Comparison of ENCODE assay signal across 25 cellular contexts in the genomic region with DNA sequence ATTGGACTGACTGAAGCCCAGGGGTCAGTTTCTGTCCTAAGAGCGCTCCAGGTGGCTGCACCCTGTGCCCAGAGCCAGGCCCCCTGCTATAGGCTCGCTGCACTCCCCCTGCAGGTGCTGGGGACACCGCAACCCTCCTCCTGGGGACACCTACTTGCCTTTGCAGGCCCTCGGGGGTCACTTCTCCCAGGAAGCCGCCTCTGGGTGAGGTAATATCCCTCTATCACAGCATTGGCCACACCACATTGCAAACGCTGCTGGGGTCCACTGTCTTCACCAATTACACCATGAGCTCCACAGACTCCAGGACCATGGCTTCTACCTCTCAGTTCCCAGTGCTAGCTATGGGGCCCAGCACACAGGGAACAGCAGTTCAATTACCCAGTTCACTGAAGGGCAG. TPM values are rescaled to one million over a fixed set of nuclear protein-coding genes. Genes with fewer than 3 reads are reported as not detected.
DNase-seq lines count a peak whose midpoint lies in the region; ATAC-seq and TF ChIP-seq lines count a peak whose summit lies in the region.
"Had no signal": no experiment of that assay in that cellular context is flagged by ENCODE, and none has a peak within 500 bp of the region (broad histone marks: within the 10 kb centered on the region; RNA-seq: fewer than 3 reads in every experiment).

No MANE protein-coding gene starts in this region.

- no peak overlapping the region for H4K8ac ChIP-seq in mesenchymal stem cell (ENCODE audit: low read length)

- no peak for ATAC-seq in activated CD4-positive, alpha-beta T cell treated with anti-CD3 and anti-CD28 coated beads for 36 hours
- ATAC-seq in GM23338 = no peak
- no peak for ATAC-seq in activated T-helper 17 cell treated with anti-CD3 and anti-CD28 coated beads, Interleukin-2, amount 50 U/mL, for 72 hours (replicated peaks)
- ATAC-seq in stimulated activated naive CD8-positive, alpha-beta T cell treated with anti-CD3 and anti-CD28 coated beads, Interleukin-15, Interleukin-2, amounts not matched to agents 100 U/mL and 50 U/mL, for 24 hours = no peak
- ATAC-seq: foreskin keratinocyte; SK-N-SH treated with all-trans-retinoic acid at 6 μM for 48 hours; stimulated activated naive CD8-positive, alpha-beta T cell treated with anti-CD3 and anti-CD28 coated beads, Interleukin-15, amount 100 ng/mL, for 72 hours had no signal

- no peak overlapping the region for H3K4me3 ChIP-seq in GM23338
- no peak overlapping the region for H3K4me3 ChIP-seq in mesenchymal stem cell (ENCODE audit: insufficient read depth in 1 of 2, low read depth in 1 of 2, low read length in 2 of 2)
- no peak overlapping the region for H3K4me3 ChIP-seq in tibial nerve
- H3K4me3 ChIP-seq: hepatocyte, upper lobe of right lung had no signal

- no peak overlapping the region for H3K23ac ChIP-seq in mesenchymal stem cell (ENCODE audit: low read length in 2 of 2)

- peak overlapping the region; percentile 14 for H2AK5ac ChIP-seq in mesenchymal stem cell (ENCODE audit: low read length, severe bottlenecking)

- TF ChIP-seq CTCF in GM23338 (conservative IDR thresholded peaks at IDR 0.05; ENCODE audit: low read depth in 2 of 2) = no peak
- TF ChIP-seq CTCF in tibial nerve (IDR thresholded peaks at IDR 0.05) = no peak

- WGBS in mesenchymal stem cell = 99% methylated on average over 6 of the region's 6 CpGs
- WGBS in tibial nerve, 2 donors = 88 to 92% methylated on average over 6 of the region's 6 CpGs

- H2AFZ ChIP-seq in GM23338 = no peak overlapping the region
- H2AFZ ChIP-seq in mesenchymal stem cell (ENCODE audit: low read depth, low read length) = no peak overlapping the region
- H2AFZ ChIP-seq: hepatocyte had no signal

- H3K18ac ChIP-seq in mesenchymal stem cell (ENCODE audit: low read depth in 1 of 2, low read length in 2 of 2) = no peak overlapping the region

- H2BK15ac ChIP-seq in mesenchymal stem cell (ENCODE audit: low read depth, poor library complexity, severe bottlenecking) = no peak overlapping the region

- no peak for DNase-seq in activated CD4-positive, alpha-beta T cell treated with anti-CD3 and anti-CD28 coated beads for 36 hours
- no peak for DNase-seq in activated CD4-positive, alpha-beta T cell treated with anti-CD3 and anti-CD28 coated beads, Interleukin-2, amount 50 U/mL, for 48 hours
- DNase-seq in GM23338 (ENCODE audit: low spot score) (no peak), mesenchymal stem cell (no peak), HuH-7 (ENCODE audit: low spot score) (no peak), tibial nerve (ENCODE audit: low spot score in 2 of 2) (no peak)
- DNase-seq in stimulated activated naive CD8-positive, alpha-beta T cell treated with anti-CD3 and anti-CD28 coated beads, Interleukin-15, Interleukin-2, amounts not matched to agents 100 U/mL and 50 U/mL, for 24 hours = no peak
- DNase-seq: activated naive CD4-positive, alpha-beta T cell treated with anti-CD3 and anti-CD28 coated beads, Interleukin-2, amount 50 U/mL, for 16 hours; dermis blood vessel endothelial cell; foreskin keratinocyte; naive B cell; NCI-H1105; NCI-H510A; NK-92 treated with Interleukin-12 subunit alpha and Interleukin-12 subunit beta, amount 100 ng/mL, for 24 hours; stimulated activated CD4-positive, alpha-beta T cell treated with anti-CD3 and anti-CD28 coated beads, Interleukin-1b, Interleukin-23, amount 100 ng/mL, for 48 hours; stimulated activated naive CD8-positive, alpha-beta T cell treated with anti-CD3 and anti-CD28 coated beads, Interleukin-15, amount 100 ng/mL, for 72 hours; T1000; upper lobe of right lung had no signal

- H3K9me3 ChIP-seq in mesenchymal stem cell (ENCODE audit: control insufficient read depth, low read length) (no peaks in the 10 kb centered on the region), tibial nerve (no peaks in the 10 kb centered on the region)
- H3K9me3 ChIP-seq: upper lobe of right lung had no signal

- H3K36me3 Mint-ChIP-seq in activated CD4-positive, alpha-beta T cell treated with anti-CD3 and anti-CD28 coated beads for 36 hours (ENCODE audit: low read depth) = peaks cover 73% of the 10 kb centered on the region
- peaks cover 87% of the 10 kb centered on the region for H3K36me3 Mint-ChIP-seq in GM23338 (ENCODE audit: low read depth)
- peaks cover 100% of the 10 kb centered on the region for H3K36me3 Mint-ChIP-seq in activated T-helper 17 cell treated with anti-CD3 and anti-CD28 coated beads, Interleukin-2, amount 50 U/mL, for 72 hours (ENCODE audit: low read depth)

- no peaks in the 10 kb centered on the region for H3K9me3 Mint-ChIP-seq in activated CD4-positive, alpha-beta T cell treated with anti-CD3 and anti-CD28 coated beads for 36 hours (ENCODE audit: low read depth)
- no peaks in the 10 kb centered on the region; the same call in 2 of the 3 replicates for H3K9me3 Mint-ChIP-seq in GM23338
- H3K9me3 Mint-ChIP-seq in activated T-helper 17 cell treated with anti-CD3 and anti-CD28 coated beads, Interleukin-2, amount 50 U/mL, for 72 hours = no peaks in the 10 kb centered on the region
- H3K9me3 Mint-ChIP-seq: stimulated activated naive CD8-positive, alpha-beta T cell treated with anti-CD3 and anti-CD28 coated beads, Interleukin-15, amount 100 ng/mL, for 72 hours had no signal

- no peaks in the 10 kb centered on the region for H3K4me1 ChIP-seq in GM23338 (ENCODE audit: insufficient read depth)
- H3K4me1 ChIP-seq in mesenchymal stem cell (ENCODE audit: control insufficient read depth, insufficient read depth, low read depth, low read length) = peaks cover 29% of the 10 kb centered on the region
- H3K4me1 ChIP-seq in tibial nerve = peaks cover 0 to 15% (median 6%) of the 10 kb centered on the region in 4 donors
- H3K4me1 ChIP-seq: foreskin keratinocyte, upper lobe of right lung had no signal

- no peak overlapping the region for H3K4ac ChIP-seq in mesenchymal stem cell (ENCODE audit: low read depth in 1 of 2, low read length in 2 of 2)

- H3K27me3 ChIP-seq in GM23338 (ENCODE audit: insufficient read depth) = no peaks in the 10 kb centered on the region
- H3K27me3 ChIP-seq in mesenchymal stem cell (ENCODE audit: control insufficient read depth in 1 of 2, insufficient read depth in 1 of 2, low read length in 2 of 2) = no peaks in the 10 kb centered on the region
- no peaks in the 10 kb centered on the region for H3K27me3 ChIP-seq in tibial nerve
- H3K27me3 ChIP-seq: foreskin keratinocyte, hepatocyte, upper lobe of right lung had no signal

- no peak overlapping the region for H3K14ac ChIP-seq in mesenchymal stem cell (ENCODE audit: low read length in 2 of 2)

- H3K79me2 ChIP-seq in GM23338 (replicated peaks; ENCODE audit: insufficient read depth) = peaks cover 36% of the 10 kb centered on the region

- H3K27ac Mint-ChIP-seq in activated CD4-positive, alpha-beta T cell treated with anti-CD3 and anti-CD28 coated beads for 36 hours = peak overlapping the region; percentile 52
- H3K27ac Mint-ChIP-seq in GM23338 = no peak overlapping the region
- H3K27ac Mint-ChIP-seq in activated T-helper 17 cell treated with anti-CD3 and anti-CD28 coated beads, Interleukin-2, amount 50 U/mL, for 72 hours = peak overlapping the region; percentile 36
- H3K27ac Mint-ChIP-seq: B cell, brain had no signal

- H3K27ac ChIP-seq in GM23338 (ENCODE audit: low read depth) = 0 out of 2 replicates have a peak overlapping the region, but pooled peaks have one; percentile 50
- H3K27ac ChIP-seq in mesenchymal stem cell (ENCODE audit: low read length, poor library complexity, severe bottlenecking) = no peak overlapping the region
- no peak overlapping the region for H3K27ac ChIP-seq in tibial nerve
- H3K27ac ChIP-seq: 22Rv1, epithelial cell of prostate, foreskin keratinocyte, hepatocyte, upper lobe of right lung had no signal

- no peaks in the 10 kb centered on the region for H3K9me2 ChIP-seq in GM23338 (ENCODE audit: insufficient read depth)

- no peak overlapping the region for H4K91ac ChIP-seq in mesenchymal stem cell (ENCODE audit: low read length)

- H3K27me3 Mint-ChIP-seq in activated CD4-positive, alpha-beta T cell treated with anti-CD3 and anti-CD28 coated beads for 36 hours = no peaks in the 10 kb centered on the region
- peaks cover 1% of the 10 kb centered on the region for H3K27me3 Mint-ChIP-seq in GM23338 (ENCODE audit: insufficient read depth, low read depth, poor library complexity)
- no peaks in the 10 kb centered on the region for H3K27me3 Mint-ChIP-seq in activated T-helper 17 cell treated with anti-CD3 and anti-CD28 coated beads, Interleukin-2, amount 50 U/mL, for 72 hours
- H3K27me3 Mint-ChIP-seq: B cell; brain; naive B cell; stimulated activated naive CD8-positive, alpha-beta T cell treated with anti-CD3 and anti-CD28 coated beads, Interleukin-15, amount 100 ng/mL, for 72 hours had no signal

- no peak for TF ChIP-seq EP300 in tibial nerve (IDR thresholded peaks at IDR 0.05)

- H3K4me2 ChIP-seq in GM23338 (no peak overlapping the region), mesenchymal stem cell (ENCODE audit: low read length, poor library complexity, severe bottlenecking) (no peak overlapping the region)
- H3K4me2 ChIP-seq: hepatocyte had no signal

- no peak overlapping the region for H2BK12ac ChIP-seq in mesenchymal stem cell (ENCODE audit: low read length in 2 of 2)

- POLR2A ChIA-PET in activated CD4-positive, alpha-beta T cell treated with anti-CD3 and anti-CD28 coated beads for 36 hours (lab: Charles Lee) = interaction anchor here (0.8 kb wide), 1 partner anchor 26 kb away, joined by 3 read pairs; no protein-coding TSS in a partner anchor

- H2BK5ac ChIP-seq in mesenchymal stem cell (ENCODE audit: low read depth, low read length, poor library complexity, severe bottlenecking) = no peak overlapping the region

- H3K79me1 ChIP-seq in mesenchymal stem cell (replicated peaks; ENCODE audit: low read length, poor library complexity, severe bottlenecking) = peaks cover 47% of the 10 kb centered on the region

- H3F3A ChIP-seq in GM23338 (replicated peaks; ENCODE audit: low read depth) = no peaks in the 10 kb centered on the region

- CTCF ChIA-PET in activated CD4-positive, alpha-beta T cell treated with anti-CD3 and anti-CD28 coated beads for 36 hours (lab: Charles Lee) = no interaction called here

- H3K4me3 Mint-ChIP-seq in activated CD4-positive, alpha-beta T cell treated with anti-CD3 and anti-CD28 coated beads for 36 hours = no peak overlapping the region
- H3K4me3 Mint-ChIP-seq in GM23338 = no peak overlapping the region
- no peak overlapping the region for H3K4me3 Mint-ChIP-seq in activated T-helper 17 cell treated with anti-CD3 and anti-CD28 coated beads, Interleukin-2, amount 50 U/mL, for 72 hours
- H3K4me3 Mint-ChIP-seq: B cell; brain; stimulated activated naive CD8-positive, alpha-beta T cell treated with anti-CD3 and anti-CD28 coated beads, Interleukin-15, amount 100 ng/mL, for 72 hours had no signal

- peaks cover 39% of the 10 kb centered on the region for H3K4me1 Mint-ChIP-seq in activated CD4-positive, alpha-beta T cell treated with anti-CD3 and anti-CD28 coated beads for 36 hours
- no peaks in the 10 kb centered on the region for H3K4me1 Mint-ChIP-seq in GM23338
- peaks cover 27% of the 10 kb centered on the region for H3K4me1 Mint-ChIP-seq in activated T-helper 17 cell treated with anti-CD3 and anti-CD28 coated beads, Interleukin-2, amount 50 U/mL, for 72 hours
- H3K4me1 Mint-ChIP-seq: brain had no signal

- intact Hi-C loops in activated CD4-positive, alpha-beta T cell treated with anti-CD3 and anti-CD28 coated beads for 36 hours (cut with DNase I, micrococcal nuclease) = no loop called here

- no peak overlapping the region for H2BK120ac ChIP-seq in mesenchymal stem cell (ENCODE audit: low read depth, low read length)

- no peak for TF ChIP-seq POLR2A in tibial nerve (IDR thresholded peaks at IDR 0.05)

- H3K9ac ChIP-seq in mesenchymal stem cell (ENCODE audit: low read length) = no peak overlapping the region

- H3K36me3 ChIP-seq in GM23338 (ENCODE audit: insufficient read depth) = peaks cover 42% of the 10 kb centered on the region
- H3K36me3 ChIP-seq in mesenchymal stem cell (ENCODE audit: control insufficient read depth in 1 of 2, insufficient read depth in 2 of 2, low read depth in 1 of 2, low read length in 2 of 2) = peaks cover 63 to 91% of the 10 kb centered on the region in 2 experiments
- H3K36me3 ChIP-seq in tibial nerve = peaks cover 0 to 98% (median 37%) of the 10 kb centered on the region in 3 donors

- H4K20me1 ChIP-seq in GM23338 (replicated peaks; ENCODE audit: insufficient read depth) = peaks cover 51% of the 10 kb centered on the region

RNA-seq across cellular contexts. Expression of a gene that starts 14.9 kb away (rescaled TPM):
- 10 to 100 TPM; 90.1 to 92.5 TPM for total RNA-seq in activated CD4-positive, alpha-beta T cell treated with anti-CD3 and anti-CD28 coated beads for 36 hours
- total RNA-seq in GM23338 (2014; rRNA removed; shearing (Covaris generic)) = 55.5 and 58.7 TPM in 2 replicates
- 36.2 and 38.1 TPM in 2 replicates for polyA plus RNA-seq in GM23338 (2016; fragmentation: Nextera tagmentation; extraction: Ambion mirVana)
- total RNA-seq in activated T-helper 17 cell treated with anti-CD3 and anti-CD28 coated beads, Interleukin-2, amount 50 U/mL, for 72 hours = 100 to 1,000 TPM in 1 of 2 donors, 10 to 100 TPM in 1; 95.3 to 139 TPM
- polyA plus RNA-seq in mesenchymal stem cell (2013, experiment 1 of 2) = 31.5 TPM
- polyA plus RNA-seq in mesenchymal stem cell (2013, experiment 2 of 2) = 30.8 TPM
- total RNA-seq in tibial nerve = 10 to 100 TPM; 50.9 to 64.9 (median 59.9) TPM

RNA-seq across cellular contexts. Expression of a gene that starts 43.6 kb away (rescaled TPM):
- 100 to 1,000 TPM; 109 to 130 TPM for total RNA-seq in activated CD4-positive, alpha-beta T cell treated with anti-CD3 and anti-CD28 coated beads for 36 hours
- total RNA-seq in GM23338 (2014; rRNA removed; shearing (Covaris generic)) = 14.5 and 21.2 TPM in 2 replicates
- 12.2 and 13.8 TPM in 2 replicates for polyA plus RNA-seq in GM23338 (2016; fragmentation: Nextera tagmentation; extraction: Ambion mirVana)
- total RNA-seq in activated T-helper 17 cell treated with anti-CD3 and anti-CD28 coated beads, Interleukin-2, amount 50 U/mL, for 72 hours = 100 to 1,000 TPM; 173 to 195 TPM
- polyA plus RNA-seq in mesenchymal stem cell (2013, experiment 1 of 2) = 15.0 TPM
- polyA plus RNA-seq in mesenchymal stem cell (2013, experiment 2 of 2) = 14.3 TPM
- total RNA-seq in tibial nerve = 10 to 100 TPM; 53.1 to 81.0 (median 63.8) TPM
